In the genomic region with DNA sequence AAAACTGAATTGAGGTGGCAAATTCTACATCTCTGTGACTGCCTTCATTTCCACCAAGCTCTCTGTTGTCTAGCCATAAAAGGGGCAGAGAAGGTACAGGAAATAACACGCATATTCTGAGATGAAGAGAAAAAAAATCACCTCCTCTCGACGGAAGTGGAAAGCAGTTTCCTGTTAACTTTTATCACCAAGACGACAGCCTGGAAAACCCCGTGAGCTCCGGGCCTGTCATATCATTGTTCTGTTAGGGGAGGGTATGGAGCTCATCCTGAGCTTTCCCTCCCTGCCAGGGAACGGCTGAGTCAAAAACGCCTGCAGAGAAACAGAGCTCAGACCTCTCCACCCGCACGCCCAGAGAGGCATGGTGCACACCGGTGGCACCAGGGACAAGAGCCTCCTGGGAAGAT, we compare ENCODE assay signal across 8 cellular contexts.
DNase-seq lines count a peak whose midpoint lies in the region; ATAC-seq, FAIRE-seq and TF ChIP-seq lines count a peak whose summit lies in the region.

No MANE protein-coding gene starts in this region.

- H3K4me2 ChIP-seq in HepG2 (ENCODE audit: low read depth, low read length): no peak overlapping the region; the same call in 1 of the 2 replicates

- in situ Hi-C loops in HepG2 (cut with HindIII; ENCODE audit: extremely low pct_ligation_motif_present, low pct_unique_long_range_greater_than_20kb): no loop called here

- peak overlapping the region; percentile 91 for H3K27ac ChIP-seq in CD4-positive, alpha-beta memory T cell (ENCODE audit: low read depth, low read length)
- H3K27ac ChIP-seq in HepG2 (ENCODE audit: extremely low read length, insufficient read depth, low read length): no peak overlapping the region

- peaks cover 0 to 2% (median 0%) of the 10 kb centered on the region in 8 donors for H3K9me3 Mint-ChIP-seq in CD4-positive, alpha-beta memory T cell

- intact Hi-C loops in CD4-positive, alpha-beta memory T cell (cut with micrococcal nuclease): loop anchor here (1.0 to 10.0 kb wide), 9 partner anchors 201 to 1378 kb away; partner anchors contain the start of genes DCLRE1C, MEIG1, NMT2 and PRPF18
- intact Hi-C loops in HepG2 (cut with micrococcal nuclease; ENCODE audit: unreplicated experiment): loop anchor here (5.0 kb wide), 2 partner anchors 455 to 690 kb away; no protein-coding TSS in a partner anchor

- peaks cover 51% of the 10 kb centered on the region for H3K4me1 ChIP-seq in CD4-positive, alpha-beta memory T cell (ENCODE audit: insufficient read depth, low read length)
- H3K4me1 ChIP-seq in HepG2 (ENCODE audit: insufficient read depth, low read length): no peaks in the 10 kb centered on the region

- no peaks in the 10 kb centered on the region for H3K36me3 ChIP-seq in CD4-positive, alpha-beta memory T cell (ENCODE audit: insufficient read depth, low read length)
- H3K36me3 ChIP-seq in HepG2 (replicated peaks in 1 of 2; ENCODE audit: control insufficient read depth in 1 of 2, insufficient read depth in 2 of 2, low read length in 2 of 2): no peaks in the 10 kb centered on the region

- TF ChIP-seq CTCF in HepG2 (CRISPR knock-in tag; IDR thresholded peaks at IDR 0.05): no peak

- TF ChIP-seq RAD21 in HepG2 (CRISPR knock-in tag; IDR thresholded peaks at IDR 0.05): no peak

- no peaks in the 10 kb centered on the region for H4K20me1 ChIP-seq in HepG2 (ENCODE audit: insufficient read depth, low read length)

- ATAC-seq in GM21423 (IDR thresholded peaks at IDR 0.05; ENCODE audit: unreplicated experiment): peak; percentile 78
- no peak for ATAC-seq in HepG2

- no peaks in the 10 kb centered on the region for H3K27me3 Mint-ChIP-seq in CD4-positive, alpha-beta memory T cell

- H2AFZ ChIP-seq in HepG2 (ENCODE audit: low read length): no peak overlapping the region

- no peak overlapping the region for H3K27ac Mint-ChIP-seq in CD4-positive, alpha-beta memory T cell

- TF ChIP-seq EP300 in HepG2 (IDR thresholded peaks at IDR 0.05; ENCODE audit: low read depth in 2 of 2, low read length in 2 of 2): no peak
- no peak for TF ChIP-seq EP300 in HepG2 (CRISPR knock-in tag; IDR thresholded peaks at IDR 0.05; ENCODE audit: borderline replicate concordance)

- peaks cover 10 to 34% (median 25%) of the 10 kb centered on the region in 4 donors for H3K4me1 Mint-ChIP-seq in CD4-positive, alpha-beta memory T cell

- no peaks in the 10 kb centered on the region for H3K79me2 ChIP-seq in HepG2 (ENCODE audit: insufficient read depth, low read length)

- H3K36me3 Mint-ChIP-seq in CD4-positive, alpha-beta memory T cell: no peaks in the 10 kb centered on the region

- 22% methylated on average over 10 of the region's 11 CpGs for WGBS in HepG2 (ENCODE audit: low lambda C conversion rate)

- no peak for FAIRE-seq in HepG2 (lab: Jason Lieb, UNC)

- no peak overlapping the region for H3K9ac ChIP-seq in HepG2 (ENCODE audit: insufficient read depth, low read depth, low read length)

- DNase-seq in CD4-positive, alpha-beta memory T cell: peak; percentile 87 to 94 (median 91)
- DNase-seq in NCI-H226 (peak; percentile 96), HepG2 (ENCODE audit: low spot score) (no peak), NCI-H446 treated with DMSO at 0.1 percent for 48 hours (lab: John Stamatoyannopoulos, UW) (no peak), ureter (ENCODE audit: low spot score) (no peak)
- DNase-seq in activated T-helper 9 cell treated with anti-CD3 and anti-CD28 coated beads, Interleukin-2, amount 50 U/mL, for 16 hours (ENCODE audit: low read depth): peak; percentile 63
- peak; percentile 43 to 48 for DNase-seq in stimulated activated CD8-positive, alpha-beta memory T cell treated with anti-CD3 and anti-CD28 coated beads, Interleukin-4, amount 100 ng/mL, for 4 hours (ENCODE audit: low read depth in 2 of 2, low spot score in 1 of 2)

- no peak for TF ChIP-seq POLR2A in HepG2 (IDR thresholded peaks at IDR 0.05; ENCODE audit: insufficient read depth in 1 of 2, low read depth in 2 of 2, low read length in 2 of 2)

- H3K9me3 ChIP-seq in CD4-positive, alpha-beta memory T cell (ENCODE audit: control insufficient read depth in 1 of 2, low read length in 2 of 2): no peaks in the 10 kb centered on the region
- no peaks in the 10 kb centered on the region for H3K9me3 ChIP-seq in HepG2 (ENCODE audit: low read length)

- H3K27me3 ChIP-seq in CD4-positive, alpha-beta memory T cell (ENCODE audit: insufficient read depth, low read length): no peaks in the 10 kb centered on the region
- peaks cover 2 to 23% of the 10 kb centered on the region in 2 experiments; a peak in 2 of 5 replicates for H3K27me3 ChIP-seq in HepG2 (ENCODE audit: control insufficient read depth in 1 of 2, insufficient read depth in 2 of 2, low read length in 2 of 2)

- peak overlapping the region in 1 of 2 donors; percentile 32 for H3K4me3 ChIP-seq in CD4-positive, alpha-beta memory T cell (ENCODE audit: low read length in 2 of 2)
- H3K4me3 ChIP-seq in HepG2 (replicated peaks in 1 of 3; ENCODE audit: insufficient read depth in 1 of 3, low read depth in 2 of 3, low read length in 3 of 3): no peak overlapping the region

- CTCF ChIA-PET in CD4-positive, alpha-beta memory T cell (lab: Charles Lee; ENCODE audit: partially characterized antibody): interaction anchor here (0.8 to 3.4 kb wide), 13 partner anchors 9 to 737 kb away, joined by 3 to 21 read pairs (median 4); no protein-coding TSS in a partner anchor
- CTCF ChIA-PET in HepG2 (lab: Yijun Ruan, JAX; ENCODE audit: low intra/inter-chr PET ratio, low total read pairs): no interaction called here

- peak overlapping the region; percentile 65 to 91 (median 81) for H3K4me3 Mint-ChIP-seq in CD4-positive, alpha-beta memory T cell

- BruUV-seq in HepG2 (replicated peaks; lab: Mats Ljungman, UMichigan): no TSS peak

- POLR2A ChIA-PET in CD4-positive, alpha-beta memory T cell (lab: Charles Lee; ENCODE audit: partially characterized antibody): interaction anchor here (0.5 to 2.1 kb wide), 20 partner anchors 9 to 936 kb away, joined by 3 to 19 read pairs (median 4); partner anchors contain the start of genes PRPF18 and SEPHS1
- POLR2A ChIA-PET in HepG2 (lab: Yijun Ruan, JAX): no interaction called here

TF ChIP-seq in HepG2, 621 proteins besides CTCF, POLR2A, EP300 and RAD21:
- TF ChIP-seq ZNF740 (CRISPR knock-in tag; IDR thresholded peaks at IDR 0.05) (no peak), GABPA (IDR thresholded peaks at IDR 0.05; ENCODE audit: low read depth, low read length) (no peak), GABPA (CRISPR knock-in tag; IDR thresholded peaks at IDR 0.05; ENCODE audit: low read depth) (0 out of 2 replicates have a peak, but pooled peaks have one; percentile 30), RORA (CRISPR knock-in tag; IDR thresholded peaks at IDR 0.05) (no peak)

Comparison
In these comparisons a context has a peak if more than half of its experiments do, and no peak if none do; other contexts are left out.
1. DNase-seq: peak in CD4-positive, alpha-beta memory T cell (5 of 5), NCI-H226 (single experiment), activated T-helper 9 cell treated with anti-CD3 and anti-CD28 coated beads, Interleukin-2, amount 50 U/mL, for 16 hours (single experiment) and stimulated activated CD8-positive, alpha-beta memory T cell treated with anti-CD3 and anti-CD28 coated beads, Interleukin-4, amount 100 ng/mL, for 4 hours (2 of 2); none in HepG2 (single experiment), NCI-H446 treated with DMSO at 0.1 percent for 48 hours (single experiment) and ureter (single experiment).